16 cellular contexts compared by ENCODE assay signal in genomic region chr3:56773588-56774330, GRCh38. TPM values are rescaled to one million over a fixed set of nuclear protein-coding genes. Genes with fewer than 3 reads are reported as not detected.
DNase-seq lines count a peak whose midpoint lies in the region; ATAC-seq and TF ChIP-seq lines count a peak whose summit lies in the region.
"Had no signal": no experiment of that assay in that cellular context is flagged by ENCODE, and none has a peak within 500 bp of the region (broad histone marks: within the 10 kb centered on the region; RNA-seq: fewer than 3 reads in every experiment).

No MANE protein-coding gene starts in this region.

- no peak for TF ChIP-seq CTCF in CD8-positive, alpha-beta T cell (IDR thresholded peaks at IDR 0.05)
- no peak for TF ChIP-seq CTCF in nephron progenitor cell (IDR thresholded peaks at IDR 0.05)

- intact Hi-C loops in CD8-positive, alpha-beta T cell (cut with DNase I, micrococcal nuclease), result no loop called here
- intact Hi-C loops in activated T-helper 1 cell treated with anti-CD3 and anti-CD28 coated beads, Interleukin-12 subunit alpha, Interleukin-12 subunit beta, Interleukin-2, Interleukin-4 antibody, amounts not matched to agents 30 ng/mL and 10 ng/mL and 1 ng/mL, durations not matched to agents 14 hours and 24 hours and 36 hours (cut with micrococcal nuclease), result loop anchor here (1.0 kb wide), 1 partner anchor 10 kb away; no protein-coding TSS in a partner anchor

- no peak overlapping the region for H3K4me3 ChIP-seq in CD8-positive, alpha-beta T cell (ENCODE audit: low read depth, low read length)
- no peak overlapping the region for H3K4me3 ChIP-seq in H7 (ENCODE audit: insufficient read depth, low read depth, low read length)
- H3K4me3 ChIP-seq: BLaER1 treated with 17β-estradiol and CSF1 and Interleukin-3, amounts not matched to agents 10 nM and 100 nM; heart right ventricle; K562; mucosa of descending colon; SJSA1; thoracic aorta had no signal

- DNase-seq in CD8-positive, alpha-beta T cell, result no peak
- DNase-seq in activated T-helper 1 cell treated with anti-CD3 and anti-CD28 coated beads, Interleukin-12 subunit alpha, Interleukin-12 subunit beta, Interleukin-2, Interleukin-4 antibody, amounts not matched to agents 30 ng/mL and 10 ng/mL and 1 ng/mL, durations not matched to agents 14 hours and 24 hours and 36 hours (ENCODE audit: low spot score), result no peak
- DNase-seq in nephron progenitor cell, result no peak
- DNase-seq in H7, result no peak
- no peak for DNase-seq in DMS53 (lab: John Stamatoyannopoulos, UW)
- DNase-seq in stimulated activated CD4-positive, alpha-beta T cell treated with anti-CD3 and anti-CD28 coated beads, Interleukin-4, amount 100 ng/mL, for 1 hour, result no peak
- DNase-seq: dermis blood vessel endothelial cell, heart right ventricle, mucosa of descending colon, NCI-H1436 treated with DMSO at 0.1 percent for 48 hours, NCI-H774 had no signal

- H3K36me3 Mint-ChIP-seq in CD8-positive, alpha-beta T cell, result peaks cover 83% of the 10 kb centered on the region
- H3K36me3 Mint-ChIP-seq in activated T-helper 1 cell treated with anti-CD3 and anti-CD28 coated beads, Interleukin-12 subunit alpha, Interleukin-12 subunit beta, Interleukin-2, Interleukin-4 antibody, amounts not matched to agents 30 ng/mL and 10 ng/mL and 1 ng/mL, durations not matched to agents 14 hours and 24 hours and 36 hours (ENCODE audit: low read depth), result peaks cover 64% of the 10 kb centered on the region
- peaks cover 4% of the 10 kb centered on the region for H3K36me3 Mint-ChIP-seq in nephron progenitor cell (ENCODE audit: low read depth)

- no peak overlapping the region for H3K27ac ChIP-seq in CD8-positive, alpha-beta T cell (ENCODE audit: low read depth, low read length)
- H3K27ac ChIP-seq: BLaER1 treated with 17β-estradiol and CSF1 and Interleukin-3, amounts not matched to agents 10 nM and 100 nM; heart right ventricle; SJSA1; thoracic aorta had no signal

- no peak for ATAC-seq in CD8-positive, alpha-beta T cell
- ATAC-seq in GM18868 (IDR thresholded peaks at IDR 0.05; ENCODE audit: unreplicated experiment), result peak; percentile 13
- ATAC-seq: K562, mucosa of descending colon had no signal

- CTCF ChIA-PET in CD8-positive, alpha-beta T cell (lab: Charles Lee), result interaction anchor here (1.1 to 5.8 kb wide), 4 partner anchors 26 to 215 kb away, joined by 3 to 57 read pairs (median 5); partner anchors contain the start of gene ARHGEF3

- H3K4me3 Mint-ChIP-seq in CD8-positive, alpha-beta T cell, result peak overlapping the region; percentile 31
- H3K4me3 Mint-ChIP-seq in activated T-helper 1 cell treated with anti-CD3 and anti-CD28 coated beads, Interleukin-12 subunit alpha, Interleukin-12 subunit beta, Interleukin-2, Interleukin-4 antibody, amounts not matched to agents 30 ng/mL and 10 ng/mL and 1 ng/mL, durations not matched to agents 14 hours and 24 hours and 36 hours, result no peak overlapping the region
- H3K4me3 Mint-ChIP-seq in nephron progenitor cell, result peak overlapping the region; percentile 11

- peaks cover 20% of the 10 kb centered on the region for H3K36me3 ChIP-seq in CD8-positive, alpha-beta T cell (ENCODE audit: insufficient read depth, low read length)
- no peaks in the 10 kb centered on the region for H3K36me3 ChIP-seq in H7 (replicated peaks; ENCODE audit: control insufficient read depth, insufficient read depth, low read length)
- H3K36me3 ChIP-seq: SJSA1, thoracic aorta had no signal

- H3K27me3 Mint-ChIP-seq in CD8-positive, alpha-beta T cell (ENCODE audit: low read depth), result no peaks in the 10 kb centered on the region
- no peaks in the 10 kb centered on the region for H3K27me3 Mint-ChIP-seq in activated T-helper 1 cell treated with anti-CD3 and anti-CD28 coated beads, Interleukin-12 subunit alpha, Interleukin-12 subunit beta, Interleukin-2, Interleukin-4 antibody, amounts not matched to agents 30 ng/mL and 10 ng/mL and 1 ng/mL, durations not matched to agents 14 hours and 24 hours and 36 hours (ENCODE audit: insufficient read depth)
- peaks cover 18% of the 10 kb centered on the region for H3K27me3 Mint-ChIP-seq in nephron progenitor cell (ENCODE audit: low read depth, poor library complexity)

- H3K4me1 ChIP-seq in CD8-positive, alpha-beta T cell (ENCODE audit: insufficient read depth, low read length), result peaks cover 76% of the 10 kb centered on the region
- H3K4me1 ChIP-seq: SJSA1 had no signal

- peak overlapping the region; percentile 73 for H3K27ac Mint-ChIP-seq in CD8-positive, alpha-beta T cell
- H3K27ac Mint-ChIP-seq in activated T-helper 1 cell treated with anti-CD3 and anti-CD28 coated beads, Interleukin-12 subunit alpha, Interleukin-12 subunit beta, Interleukin-2, Interleukin-4 antibody, amounts not matched to agents 30 ng/mL and 10 ng/mL and 1 ng/mL, durations not matched to agents 14 hours and 24 hours and 36 hours, result peak overlapping the region; percentile 65
- no peak overlapping the region for H3K27ac Mint-ChIP-seq in nephron progenitor cell

- no peaks in the 10 kb centered on the region for H3K9me3 ChIP-seq in CD8-positive, alpha-beta T cell (ENCODE audit: low read length)
- H3K9me3 ChIP-seq: BLaER1 treated with 17β-estradiol and CSF1 and Interleukin-3, amounts not matched to agents 10 nM and 100 nM; heart right ventricle; mucosa of descending colon; SJSA1; thoracic aorta had no signal

- H3K9me3 Mint-ChIP-seq in CD8-positive, alpha-beta T cell, result no peaks in the 10 kb centered on the region
- no peaks in the 10 kb centered on the region for H3K9me3 Mint-ChIP-seq in activated T-helper 1 cell treated with anti-CD3 and anti-CD28 coated beads, Interleukin-12 subunit alpha, Interleukin-12 subunit beta, Interleukin-2, Interleukin-4 antibody, amounts not matched to agents 30 ng/mL and 10 ng/mL and 1 ng/mL, durations not matched to agents 14 hours and 24 hours and 36 hours
- H3K9me3 Mint-ChIP-seq in nephron progenitor cell, result no peaks in the 10 kb centered on the region

- POLR2A ChIA-PET in CD8-positive, alpha-beta T cell (lab: Charles Lee), result interaction anchor here (0.6 to 2.3 kb wide), 2 partner anchors 12 to 24 kb away, joined by 3 to 7 read pairs; no protein-coding TSS in a partner anchor

- peaks cover 86% of the 10 kb centered on the region for H3K4me1 Mint-ChIP-seq in CD8-positive, alpha-beta T cell (ENCODE audit: low read depth)
- peaks cover 80% of the 10 kb centered on the region for H3K4me1 Mint-ChIP-seq in activated T-helper 1 cell treated with anti-CD3 and anti-CD28 coated beads, Interleukin-12 subunit alpha, Interleukin-12 subunit beta, Interleukin-2, Interleukin-4 antibody, amounts not matched to agents 30 ng/mL and 10 ng/mL and 1 ng/mL, durations not matched to agents 14 hours and 24 hours and 36 hours (ENCODE audit: low read depth)
- H3K4me1 Mint-ChIP-seq in nephron progenitor cell, result peaks cover 57% of the 10 kb centered on the region

- no peaks in the 10 kb centered on the region for H3K27me3 ChIP-seq in CD8-positive, alpha-beta T cell (ENCODE audit: insufficient read depth, low read length)
- H3K27me3 ChIP-seq in H7 (ENCODE audit: control insufficient read depth, insufficient read depth, low read length), result no peaks in the 10 kb centered on the region
- H3K27me3 ChIP-seq: BLaER1 treated with 17β-estradiol and CSF1 and Interleukin-3, amounts not matched to agents 10 nM and 100 nM; heart right ventricle; SJSA1 had no signal

RNA-seq across cellular contexts. Expression of gene ARHGEF3, which starts 28.0 kb away (rescaled TPM):
- total RNA-seq in CD8-positive, alpha-beta T cell, result 10 to 100 TPM; 38.8 to 39.9 TPM
- 59.2 and 64.1 TPM in 2 replicates for total RNA-seq in activated T-helper 1 cell treated with anti-CD3 and anti-CD28 coated beads, Interleukin-12 subunit alpha, Interleukin-12 subunit beta, Interleukin-2, Interleukin-4 antibody, amounts not matched to agents 30 ng/mL and 10 ng/mL and 1 ng/mL, durations not matched to agents 14 hours and 24 hours and 36 hours
- total RNA-seq in H7 (2014; rRNA removed; shearing (Covaris generic)), result 3.6 and 3.8 TPM in 2 replicates
